Comparison of ENCODE assay signal across 10 cellular contexts in the genomic region with DNA sequence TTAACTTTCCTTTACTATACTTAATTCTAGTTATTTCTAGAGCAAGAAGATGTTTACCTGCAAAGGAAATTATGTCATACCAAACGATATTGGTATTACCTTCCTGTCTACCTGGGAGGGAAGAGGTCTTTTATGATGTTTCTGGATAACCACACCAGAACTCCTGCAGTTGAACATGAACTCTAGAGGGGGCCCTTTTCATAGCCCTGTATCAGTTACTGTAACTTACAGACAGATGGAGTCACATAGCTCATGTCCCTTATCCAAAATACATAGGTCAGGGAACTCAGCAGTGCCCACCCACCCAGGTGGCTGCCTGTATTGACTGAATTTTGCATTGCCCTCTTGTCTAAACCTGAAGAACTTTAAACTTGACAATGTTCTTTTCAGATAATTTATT. TPM values are rescaled to one million over a fixed set of nuclear protein-coding genes. Genes with fewer than 3 reads are reported as not detected.
DNase-seq lines count a peak whose midpoint lies in the region; ATAC-seq and TF ChIP-seq lines count a peak whose summit lies in the region.
"Had no signal": no experiment of that assay in that cellular context is flagged by ENCODE, and none has a peak within 500 bp of the region (broad histone marks: within the 10 kb centered on the region; RNA-seq: fewer than 3 reads in every experiment).

No MANE protein-coding gene starts in this region.

- H3K4me3 Mint-ChIP-seq in MCF 10A (ENCODE audit: unreplicated experiment) = no peak overlapping the region
- no peak overlapping the region for H3K4me3 Mint-ChIP-seq in stimulated activated naive CD8-positive, alpha-beta T cell treated with anti-CD3 and anti-CD28 coated beads, Interleukin-15, amount 100 ng/mL, for 72 hours
- H3K4me3 Mint-ChIP-seq: neural crest cell had no signal

- H3K4me1 Mint-ChIP-seq in MCF 10A (ENCODE audit: insufficient read depth, unreplicated experiment) = peaks cover 5% of the 10 kb centered on the region
- peaks cover 15% of the 10 kb centered on the region for H3K4me1 Mint-ChIP-seq in stimulated activated naive CD8-positive, alpha-beta T cell treated with anti-CD3 and anti-CD28 coated beads, Interleukin-15, amount 100 ng/mL, for 72 hours
- H3K4me1 Mint-ChIP-seq: neural crest cell had no signal

- no peak overlapping the region for H3K27ac Mint-ChIP-seq in MCF 10A (ENCODE audit: low read depth, unreplicated experiment)
- H3K27ac Mint-ChIP-seq in stimulated activated naive CD8-positive, alpha-beta T cell treated with anti-CD3 and anti-CD28 coated beads, Interleukin-15, amount 100 ng/mL, for 72 hours = no peak overlapping the region

- peaks cover 50% of the 10 kb centered on the region for H3K36me3 Mint-ChIP-seq in MCF 10A (ENCODE audit: insufficient read depth, unreplicated experiment)

- no peaks in the 10 kb centered on the region for H3K36me3 ChIP-seq in breast epithelium
- peaks cover 64% of the 10 kb centered on the region for H3K36me3 ChIP-seq in brain microvascular endothelial cell (replicated peaks)

- DNase-seq in MCF 10A (ENCODE audit: unreplicated experiment) = peak; percentile 25
- no peak for DNase-seq in breast epithelium (ENCODE audit: low spot score in 2 of 2)
- DNase-seq in NAMALWA (ENCODE audit: low spot score) = peak; percentile 61
- no peak for DNase-seq in brain microvascular endothelial cell
- DNase-seq in stimulated activated naive CD8-positive, alpha-beta T cell treated with anti-CD3 and anti-CD28 coated beads, Interleukin-15, amount 100 ng/mL, for 72 hours = no peak
- DNase-seq in stimulated activated CD4-positive, alpha-beta T cell treated with anti-CD3 and anti-CD28 coated beads, Interleukin-2, amount 100 ng/mL, for 48 hours = no peak
- no peak for DNase-seq in NCI-H2196 treated with DMSO at 0.1 percent for 48 hours (lab: John Stamatoyannopoulos, UW; ENCODE audit: unreplicated experiment)
- DNase-seq: activated CD8-positive, alpha-beta memory T cell treated with anti-CD3 and anti-CD28 coated beads, Interleukin-2, amount 50 U/mL, for 4 hours had no signal

- TF ChIP-seq POLR2A in breast epithelium (IDR thresholded peaks at IDR 0.05) = no peak

- no peaks in the 10 kb centered on the region for H3K9me3 Mint-ChIP-seq in MCF 10A (ENCODE audit: unreplicated experiment)
- H3K9me3 Mint-ChIP-seq in stimulated activated naive CD8-positive, alpha-beta T cell treated with anti-CD3 and anti-CD28 coated beads, Interleukin-15, amount 100 ng/mL, for 72 hours = no peaks in the 10 kb centered on the region
- H3K9me3 Mint-ChIP-seq: neural crest cell had no signal

- ATAC-seq in stimulated activated naive CD8-positive, alpha-beta T cell treated with anti-CD3 and anti-CD28 coated beads, Interleukin-15, amount 100 ng/mL, for 72 hours = peak; percentile 69
- ATAC-seq in GM19023 (IDR thresholded peaks at IDR 0.05; ENCODE audit: unreplicated experiment) = no peak

- TF ChIP-seq CTCF in MCF 10A (IDR thresholded peaks at IDR 0.05; ENCODE audit: unreplicated experiment) (no peak), breast epithelium (IDR thresholded peaks at IDR 0.05) (no peak), brain microvascular endothelial cell (IDR thresholded peaks at IDR 0.05; ENCODE audit: low read depth, low read length, missing control alignments) (peak; percentile 57)

- BruUV-seq in MCF 10A (replicated peaks; lab: Mats Ljungman, UMichigan) = no TSS peak

- intact Hi-C loops in MCF 10A (cut with micrococcal nuclease) (no loop called here), breast epithelium (cut with DNase I; ENCODE audit: low total_unique reads) (no loop called here)

- POLR2A ChIA-PET in MCF 10A (lab: Yijun Ruan, JAX) = interaction anchor here (0.6 to 1.2 kb wide), 2 partner anchors 9 to 361 kb away, joined by 3 read pairs; no protein-coding TSS in a partner anchor

- no peaks in the 10 kb centered on the region for H3K4me1 ChIP-seq in breast epithelium

- in situ Hi-C loops in brain microvascular endothelial cell (cut with HindIII; ENCODE audit: low pct_ligation_motif_present, low sequenced_read_pairs) = no loop called here

- H3K4me3 ChIP-seq in breast epithelium (no peak overlapping the region), brain microvascular endothelial cell (ENCODE audit: low read depth, low read length) (no peak overlapping the region)

- H3K27ac ChIP-seq in breast epithelium = no peak overlapping the region
- no peak overlapping the region for H3K27ac ChIP-seq in brain microvascular endothelial cell

- H3K27me3 Mint-ChIP-seq in MCF 10A (ENCODE audit: insufficient read depth, unreplicated experiment) = no peaks in the 10 kb centered on the region
- no peaks in the 10 kb centered on the region for H3K27me3 Mint-ChIP-seq in stimulated activated naive CD8-positive, alpha-beta T cell treated with anti-CD3 and anti-CD28 coated beads, Interleukin-15, amount 100 ng/mL, for 72 hours

- CTCF ChIA-PET in MCF 10A (lab: Yijun Ruan, JAX) = interaction anchor here (0.5 to 0.6 kb wide), 3 partner anchors 168 to 408 kb away, joined by 3 to 8 read pairs (median 3); no protein-coding TSS in a partner anchor

- H3K9me3 ChIP-seq in breast epithelium = no peaks in the 10 kb centered on the region

- no peaks in the 10 kb centered on the region for H3K27me3 ChIP-seq in breast epithelium
- H3K27me3 ChIP-seq in brain microvascular endothelial cell (replicated peaks) = no peaks in the 10 kb centered on the region

RNA-seq across cellular contexts. Expression of a gene that starts 35.1 kb away (rescaled TPM):
- 4.3 and 7.9 TPM in 2 replicates for total RNA-seq in MCF 10A (2022)
- total RNA-seq in breast epithelium = 100 to 1,000 TPM in 1 of 3 donors, 10 to 100 TPM in 2; 72.9 to 112 (median 91.8) TPM

Comparison
In these comparisons a context has a peak if more than half of its experiments do, and no peak if none do; other contexts are left out.
1. DNase-seq: peak in MCF 10A (single experiment) and NAMALWA (single experiment); none in breast epithelium (0 of 2), brain microvascular endothelial cell (single experiment), stimulated activated naive CD8-positive, alpha-beta T cell treated with anti-CD3 and anti-CD28 coated beads, Interleukin-15, amount 100 ng/mL, for 72 hours (0 of 2), stimulated activated CD4-positive, alpha-beta T cell treated with anti-CD3 and anti-CD28 coated beads, Interleukin-2, amount 100 ng/mL, for 48 hours (0 of 2) and NCI-H2196 treated with DMSO at 0.1 percent for 48 hours (single experiment).